8 cellular contexts compared by ENCODE assay signal in genomic region chr15:73265536-73266153, GRCh38.
DNase-seq lines count a peak whose midpoint lies in the region.

No MANE protein-coding gene starts in this region.

- in situ Hi-C loops in KBM-7 (cut with MboI; ENCODE audit: low pct_unique_long_range_greater_than_20kb, low sequenced_read_pairs) = loop anchor here (25.0 kb wide), 1 partner anchor 847 kb away; no protein-coding TSS in a partner anchor

- DNase-seq in GM03348 (ENCODE audit: low spot score) (peak; percentile 51), KBM-7 (peak; percentile 81), T-helper 1 cell (peak; percentile 6 to 55 (median 16)), astrocyte of the hippocampus (ENCODE audit: low read depth, low spot score) (peak; percentile 57), kidney tubule cell (ENCODE audit: low spot score) (peak; percentile 43), cortex of kidney (lab: John Stamatoyannopoulos, UW) (no peak), cerebellum (ENCODE audit: low spot score) (no peak)
- peak; percentile 21 to 32 for DNase-seq in stimulated activated CD8-positive, alpha-beta memory T cell treated with anti-CD3 and anti-CD28 coated beads, Interleukin-15, amount 100 ng/mL, for 48 hours (ENCODE audit: low read depth in 2 of 2)

Comparison
In these comparisons a context has a peak if more than half of its experiments do, and no peak if none do; other contexts are left out.
1. DNase-seq: peak in GM03348 (single experiment), KBM-7 (single experiment), T-helper 1 cell (5 of 5), astrocyte of the hippocampus (single experiment), kidney tubule cell (single experiment) and stimulated activated CD8-positive, alpha-beta memory T cell treated with anti-CD3 and anti-CD28 coated beads, Interleukin-15, amount 100 ng/mL, for 48 hours (2 of 2); none in cortex of kidney (single experiment) and cerebellum (single experiment).